In genomic region chr1:184017226-184017787, GRCh38 we compare ENCODE assay signal across 12 cellular contexts.
"Had no signal": no experiment of that assay in that cellular context is flagged by ENCODE, and none has a peak within 500 bp of the region (broad histone marks: within the 10 kb centered on the region; RNA-seq: fewer than 3 reads in every experiment).

No MANE protein-coding gene starts in this region.

- H3K27ac ChIP-seq: cardiac muscle cell, colonic mucosa, parathyroid adenoma had no signal

- ATAC-seq: activated CD8-positive, alpha-beta T cell treated with anti-CD3 and anti-CD28 coated beads, Interleukin-2, amount 10 ng/mL, durations not matched to agents 7 days and 5 days; heart right ventricle had no signal

- DNase-seq: activated CD8-positive, alpha-beta memory T cell treated with anti-CD3 and anti-CD28 coated beads, Interleukin-2, amount 50 U/mL, for 48 hours; activated CD8-positive, alpha-beta T cell treated with anti-CD3 and anti-CD28 coated beads, Interleukin-2, amount 10 ng/mL, durations not matched to agents 7 days and 5 days; activated naive CD4-positive, alpha-beta T cell treated with anti-CD3 and anti-CD28 coated beads for 36 hours; colonic mucosa; effector CD8-positive, alpha-beta T cell; foreskin melanocyte; heart right ventricle; islet precursor cell; retina; small intestine had no signal
